1 cellular context compared by ENCODE assay signal in genomic region chr1:89516055-89516454, GRCh38.
TF ChIP-seq lines count a peak whose summit lies in the region.

No MANE protein-coding gene starts in this region.

TF ChIP-seq in GM23338, 12 proteins besides CTCF, POLR2A, EP300 and RAD21 (continued from another document):
- TF ChIP-seq, protein P1, sequence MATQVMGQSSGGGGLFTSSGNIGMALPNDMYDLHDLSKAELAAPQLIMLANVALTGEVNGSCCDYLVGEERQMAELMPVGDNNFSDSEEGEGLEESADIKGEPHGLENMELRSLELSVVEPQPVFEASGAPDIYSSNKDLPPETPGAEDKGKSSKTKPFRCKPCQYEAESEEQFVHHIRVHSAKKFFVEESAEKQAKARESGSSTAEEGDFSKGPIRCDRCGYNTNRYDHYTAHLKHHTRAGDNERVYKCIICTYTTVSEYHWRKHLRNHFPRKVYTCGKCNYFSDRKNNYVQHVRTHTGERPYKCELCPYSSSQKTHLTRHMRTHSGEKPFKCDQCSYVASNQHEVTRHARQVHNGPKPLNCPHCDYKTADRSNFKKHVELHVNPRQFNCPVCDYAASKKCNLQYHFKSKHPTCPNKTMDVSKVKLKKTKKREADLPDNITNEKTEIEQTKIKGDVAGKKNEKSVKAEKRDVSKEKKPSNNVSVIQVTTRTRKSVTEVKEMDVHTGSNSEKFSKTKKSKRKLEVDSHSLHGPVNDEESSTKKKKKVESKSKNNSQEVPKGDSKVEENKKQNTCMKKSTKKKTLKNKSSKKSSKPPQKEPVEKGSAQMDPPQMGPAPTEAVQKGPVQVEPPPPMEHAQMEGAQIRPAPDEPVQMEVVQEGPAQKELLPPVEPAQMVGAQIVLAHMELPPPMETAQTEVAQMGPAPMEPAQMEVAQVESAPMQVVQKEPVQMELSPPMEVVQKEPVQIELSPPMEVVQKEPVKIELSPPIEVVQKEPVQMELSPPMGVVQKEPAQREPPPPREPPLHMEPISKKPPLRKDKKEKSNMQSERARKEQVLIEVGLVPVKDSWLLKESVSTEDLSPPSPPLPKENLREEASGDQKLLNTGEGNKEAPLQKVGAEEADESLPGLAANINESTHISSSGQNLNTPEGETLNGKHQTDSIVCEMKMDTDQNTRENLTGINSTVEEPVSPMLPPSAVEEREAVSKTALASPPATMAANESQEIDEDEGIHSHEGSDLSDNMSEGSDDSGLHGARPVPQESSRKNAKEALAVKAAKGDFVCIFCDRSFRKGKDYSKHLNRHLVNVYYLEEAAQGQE (IDR thresholded peaks at IDR 0.05; ENCODE audit: unreplicated experiment): no peak
- TF ChIP-seq ZNF114 (CRISPR knock-in tag; IDR thresholded peaks at IDR 0.05) (no peak), POLR2AphosphoS5 (IDR thresholded peaks at IDR 0.05; ENCODE audit: low read depth) (no peak), ZNF331 (CRISPR knock-in tag; IDR thresholded peaks at IDR 0.05; ENCODE audit: low read depth) (no peak), JUNB (IDR thresholded peaks at IDR 0.05; ENCODE audit: unreplicated experiment) (no peak), NANOG (IDR thresholded peaks at IDR 0.05; ENCODE audit: borderline replicate concordance) (no peak), ZNF462 (CRISPR knock-in tag; IDR thresholded peaks at IDR 0.05) (no peak), EZH2 (IDR thresholded peaks at IDR 0.05; ENCODE audit: low read depth, unreplicated experiment) (no peak)
